In the genomic region with DNA sequence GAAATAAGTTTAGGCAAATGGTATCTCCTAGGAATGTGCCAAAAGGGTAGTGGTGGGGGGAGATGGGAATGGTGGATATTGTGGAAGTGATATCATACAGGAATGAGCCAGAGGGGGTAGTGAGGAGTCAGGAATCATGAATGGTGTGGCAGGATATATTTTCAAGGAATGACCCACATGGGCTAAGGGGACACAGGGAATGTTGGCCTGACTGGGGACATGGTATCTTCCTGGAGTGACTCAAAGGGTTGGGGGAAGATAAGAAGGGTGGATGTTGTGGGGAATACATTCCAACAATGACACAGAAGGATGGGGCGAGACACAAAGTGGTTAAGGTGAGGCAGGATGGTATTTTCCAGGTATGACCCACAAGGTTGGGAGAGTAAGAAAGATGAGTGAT, we compare ENCODE assay signal across 23 cellular contexts.
"Had no signal": no experiment of that assay in that cellular context is flagged by ENCODE, and none has a peak within 500 bp of the region (broad histone marks: within the 10 kb centered on the region; RNA-seq: fewer than 3 reads in every experiment).

No MANE protein-coding gene starts in this region.

- H3K9me3 ChIP-seq: left ventricle myocardium inferior, lower lobe of right lung, pancreas, thyroid gland had no signal

- H3K36me3 Mint-ChIP-seq: natural killer cell treated with Interleukin-12 subunit alpha and Interleukin-12 subunit beta and Interleukin-15 and Interleukin-18, amount 100 ng/mL, for 72 hours; neural progenitor cell had no signal

- H3K27ac Mint-ChIP-seq: natural killer cell treated with Interleukin-12 subunit alpha and Interleukin-12 subunit beta and Interleukin-15 and Interleukin-18, amount 100 ng/mL, for 72 hours; neural progenitor cell; progenitor cell of endocrine pancreas had no signal

- H3K4me3 ChIP-seq: heart right ventricle, left ventricle myocardium inferior, lower lobe of right lung, neural progenitor cell, pancreas, stomach, thyroid gland, upper lobe of left lung had no signal

- DNase-seq: cerebellar nuclear complex; dermis blood vessel endothelial cell; heart right ventricle; islet precursor cell; left cardiac atrium; left ventricle myocardium inferior; lower lobe of right lung; mesenchymal stem cell; midbrain; nucleus accumbens; pancreas; right cardiac atrium; small intestine; stimulated activated CD4-positive, alpha-beta T cell treated with anti-CD3 and anti-CD28 coated beads, Interleukin-12 subunit alpha, Interleukin-12 subunit beta, amount 100 ng/mL, for 4 hours; stimulated activated naive CD4-positive, alpha-beta T cell; stomach; thyroid gland; upper lobe of left lung had no signal

- H3K27ac ChIP-seq: heart right ventricle, left ventricle myocardium inferior, lower lobe of right lung, neural progenitor cell, pancreas, stomach, upper lobe of left lung had no signal

- H3K9me3 Mint-ChIP-seq: natural killer cell treated with Interleukin-12 subunit alpha and Interleukin-12 subunit beta and Interleukin-15 and Interleukin-18, amount 100 ng/mL, for 72 hours had no signal

- H2AFZ ChIP-seq: neural progenitor cell had no signal

- H3K27me3 ChIP-seq: heart right ventricle, neural progenitor cell, pancreas, stomach, thyroid gland, upper lobe of left lung had no signal

- FAIRE-seq: colon, frontal cortex, pancreas, small intestine had no signal

- ATAC-seq: heart right ventricle; left cardiac atrium; lower lobe of right lung; natural killer cell treated with Interleukin-12 subunit alpha and Interleukin-12 subunit beta and Interleukin-15 and Interleukin-18, amount 100 ng/mL, for 72 hours; pancreas; right cardiac atrium had no signal

- H3K4me2 ChIP-seq: neural progenitor cell had no signal

- H3K4me1 ChIP-seq: heart right ventricle, left ventricle myocardium inferior, lower lobe of right lung, neural progenitor cell, pancreas, stomach, thyroid gland, upper lobe of left lung had no signal

- H3K9ac ChIP-seq: neural progenitor cell had no signal

- H3K36me3 ChIP-seq: heart right ventricle, neural progenitor cell had no signal
